In the genomic region with DNA sequence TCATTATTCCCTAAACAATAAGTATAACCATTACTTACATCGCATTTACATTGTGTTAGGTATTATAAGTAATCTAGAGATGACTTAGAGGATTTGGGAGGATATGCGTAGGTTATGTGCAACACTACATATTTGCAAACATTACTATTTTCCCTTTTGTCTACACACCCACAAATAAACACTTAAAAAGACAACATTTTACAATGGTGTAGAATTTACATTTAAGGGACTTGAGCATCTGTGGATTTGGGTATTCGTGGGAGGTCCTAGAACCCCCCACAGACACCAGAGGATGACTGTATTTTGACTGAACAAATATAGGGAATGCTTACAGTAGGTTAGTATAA, we compare ENCODE assay signal across 29 cellular contexts.
DNase-seq lines count a peak whose midpoint lies in the region; ATAC-seq, FAIRE-seq and TF ChIP-seq lines count a peak whose summit lies in the region.
"Had no signal": no experiment of that assay in that cellular context is flagged by ENCODE, and none has a peak within 500 bp of the region (broad histone marks: within the 10 kb centered on the region; RNA-seq: fewer than 3 reads in every experiment).

No MANE protein-coding gene starts in this region.

- TF ChIP-seq RAD21 in A549 (conservative IDR thresholded peaks at IDR 0.05 in 1 of 2, IDR thresholded peaks at IDR 0.05 in 1 of 2): no peak

- TF ChIP-seq CTCF in A549 (IDR thresholded peaks at IDR 0.05) (no peak), endodermal cell (conservative IDR thresholded peaks at IDR 0.05) (no peak)

- CTCF ChIA-PET in A549 (lab: Yijun Ruan, JAX): interaction anchor here (1.3 to 4.4 kb wide), 4 partner anchors 12 to 601 kb away, joined by 3 to 31 read pairs (median 8); no protein-coding TSS in a partner anchor

- H3K36me3 ChIP-seq in SJSA1 (no peaks in the 10 kb centered on the region), endodermal cell (ENCODE audit: control insufficient read depth, insufficient read depth, low read length) (no peaks in the 10 kb centered on the region)
- H3K36me3 ChIP-seq: BE2C; BLaER1; BLaER1 treated with 17β-estradiol and CSF1 and Interleukin-3, amounts not matched to agents 10 nM and 100 nM had no signal

- H3K4me2 ChIP-seq in A549: peak overlapping the region; percentile 51; the same call in 1 of the 3 replicates
- H3K4me2 ChIP-seq: BLaER1; BLaER1 treated with 17β-estradiol and CSF1 and Interleukin-3, amounts not matched to agents 10 nM and 100 nM had no signal

- TF ChIP-seq POLR2A in A549 (IDR thresholded peaks at IDR 0.05; ENCODE audit: low read length): no peak

- POLR2A ChIA-PET in A549 (lab: Yijun Ruan, JAX): interaction anchor here (0.5 kb wide), 1 partner anchor 179 kb away, joined by 3 read pairs; no protein-coding TSS in a partner anchor

- no peaks in the 10 kb centered on the region for H3K27me3 Mint-ChIP-seq in endodermal cell (ENCODE audit: insufficient read depth)
- H3K27me3 Mint-ChIP-seq: CD4-positive, CD25-positive, alpha-beta regulatory T cell had no signal

- H3K9ac ChIP-seq in endodermal cell (ENCODE audit: extremely low read depth, low read length, poor library complexity, severe bottlenecking): no peak overlapping the region
- H3K9ac ChIP-seq: BLaER1; BLaER1 treated with 17β-estradiol and CSF1 and Interleukin-3, amounts not matched to agents 10 nM and 100 nM had no signal

- H3K4me1 ChIP-seq in A549 (no peaks in the 10 kb centered on the region), SJSA1 (replicated peaks) (peaks cover 27% of the 10 kb centered on the region), endodermal cell (ENCODE audit: control insufficient read depth, insufficient read depth, low read length) (no peaks in the 10 kb centered on the region)
- H3K4me1 ChIP-seq: BE2C, BLaER1 had no signal

- ATAC-seq in A549: no peak
- ATAC-seq: CD8-positive, alpha-beta T cell had no signal

- DNase-seq in A549 (ENCODE audit: low read depth in 1 of 2, low spot score in 1 of 2) (no peak), SJSA1 (ENCODE audit: low read depth in 1 of 2, low spot score in 2 of 2) (peak; percentile 65 to 93), endodermal cell (no peak), putamen (ENCODE audit: low spot score) (no peak), NCI-H2171 treated with DMSO at 0.1 percent for 48 hours (lab: John Stamatoyannopoulos, UW) (no peak), GM19240 (ENCODE audit: insufficient read length, low spot score) (no peak)
- DNase-seq: 8988T; AML-193; BE2C; C1 segment of cervical spinal cord; Caco-2; Calu3; CD4-positive, alpha-beta memory T cell; CD4-positive, alpha-beta T cell; CD4-positive, CD25-positive, alpha-beta regulatory T cell; CD8-positive, alpha-beta memory T cell; CD8-positive, alpha-beta T cell; COR-L47; DMS 273 treated with DMSO at 0.1 percent for 48 hours; DMS153; DMS79; DND-41 had no signal

- no peak for TF ChIP-seq EP300 in A549 (IDR thresholded peaks at IDR 0.05)

- no peak overlapping the region for H3K4me3 ChIP-seq in A549
- H3K4me3 ChIP-seq in SJSA1: no peak overlapping the region
- H3K4me3 ChIP-seq in endodermal cell (ENCODE audit: low read length): peak overlapping the region; percentile 40
- H3K4me3 ChIP-seq: BLaER1; BLaER1 treated with 17β-estradiol and CSF1 and Interleukin-3, amounts not matched to agents 10 nM and 100 nM had no signal

- H3K27ac Mint-ChIP-seq in endodermal cell: no peak overlapping the region
- H3K27ac Mint-ChIP-seq: B cell; CD14-positive monocyte; CD4-positive, alpha-beta memory T cell; CD4-positive, alpha-beta T cell; CD4-positive, CD25-positive, alpha-beta regulatory T cell; CD8-positive, alpha-beta memory T cell; CD8-positive, alpha-beta T cell had no signal

- H3K4me3 Mint-ChIP-seq in endodermal cell: no peak overlapping the region
- H3K4me3 Mint-ChIP-seq: B cell; CD4-positive, alpha-beta memory T cell; CD4-positive, alpha-beta T cell; CD4-positive, CD25-positive, alpha-beta regulatory T cell; CD8-positive, alpha-beta memory T cell; CD8-positive, alpha-beta T cell had no signal

- no peaks in the 10 kb centered on the region for H3K4me1 Mint-ChIP-seq in endodermal cell
- H3K4me1 Mint-ChIP-seq: B cell; CD14-positive monocyte; CD4-positive, alpha-beta memory T cell; CD4-positive, CD25-positive, alpha-beta regulatory T cell; CD8-positive, alpha-beta memory T cell had no signal

- peaks cover 26% of the 10 kb centered on the region for H3K9me3 Mint-ChIP-seq in endodermal cell
- H3K9me3 Mint-ChIP-seq: CD4-positive, alpha-beta memory T cell; CD4-positive, alpha-beta T cell; CD8-positive, alpha-beta memory T cell; CD8-positive, alpha-beta T cell had no signal

- FAIRE-seq in A549 (lab: Jason Lieb, UNC): no peak
- FAIRE-seq: D721Med had no signal

- no peaks in the 10 kb centered on the region for H3K27me3 ChIP-seq in SJSA1 (replicated peaks)
- no peaks in the 10 kb centered on the region for H3K27me3 ChIP-seq in endodermal cell (ENCODE audit: control insufficient read depth, insufficient read depth, low read length, poor library complexity, severe bottlenecking)
- H3K27me3 ChIP-seq: BE2C; BLaER1; BLaER1 treated with 17β-estradiol and CSF1 and Interleukin-3, amounts not matched to agents 10 nM and 100 nM had no signal

- peaks cover 12% of the 10 kb centered on the region for H3K36me3 Mint-ChIP-seq in endodermal cell (ENCODE audit: low read depth)
- H3K36me3 Mint-ChIP-seq: CD14-positive monocyte; CD4-positive, alpha-beta memory T cell; CD4-positive, CD25-positive, alpha-beta regulatory T cell; CD8-positive, alpha-beta T cell had no signal

- 49% methylated on average over 3 of the region's 3 CpGs for WGBS in A549 (ENCODE audit: missing lambda C conversion rate)
- WGBS in endodermal cell (ENCODE audit: insufficient coverage in 1 of 2, insufficient read length in 1 of 2), 2 experiments: 85% methylated on average over 1 of the region's 3 CpGs; no CpG with 5 or more reads in 1 of the 2 experiments

- no peaks in the 10 kb centered on the region for H3K9me3 ChIP-seq in A549
- no peaks in the 10 kb centered on the region for H3K9me3 ChIP-seq in SJSA1 (replicated peaks)
- H3K9me3 ChIP-seq in endodermal cell (ENCODE audit: control insufficient read depth, low read length): peaks cover 20% of the 10 kb centered on the region
- H3K9me3 ChIP-seq: BE2C had no signal

- H3K27ac ChIP-seq in A549: no peak overlapping the region
- H3K27ac ChIP-seq in SJSA1: peak overlapping the region; percentile 63
- no peak overlapping the region for H3K27ac ChIP-seq in endodermal cell (ENCODE audit: low read depth, low read length)
- H3K27ac ChIP-seq: 22Rv1; BLaER1; BLaER1 treated with 17β-estradiol and CSF1 and Interleukin-3, amounts not matched to agents 10 nM and 100 nM; C4-2B had no signal

TF ChIP-seq in A549, 52 proteins besides CTCF, POLR2A, EP300 and RAD21:
- no peak for TF ChIP-seq HOXA7 (CRISPR knock-in tag; IDR thresholded peaks at IDR 0.05)
- no peak for TF ChIP-seq FOSB (CRISPR knock-in tag; IDR thresholded peaks at IDR 0.05)
- no peak for TF ChIP-seq CHD2 (IDR thresholded peaks at IDR 0.05; ENCODE audit: low read length, partially characterized antibody)
- no peak for TF ChIP-seq BCL3 (IDR thresholded peaks at IDR 0.05)
- TF ChIP-seq RCOR1 (IDR thresholded peaks at IDR 0.05; ENCODE audit: low read depth, low read length): no peak
- no peak for TF ChIP-seq SMC3 (IDR thresholded peaks at IDR 0.05)
- TF ChIP-seq GATA3 (IDR thresholded peaks at IDR 0.05; ENCODE audit: borderline replicate concordance): no peak
- no peak for TF ChIP-seq ESRRA (IDR thresholded peaks at IDR 0.05; ENCODE audit: borderline replicate concordance, low read length)

Comparison
In these comparisons a context has a peak if more than half of its experiments do, and no peak if none do; other contexts are left out.
1. DNase-seq: peak in SJSA1 (2 of 2); none in A549 (0 of 2), endodermal cell (single experiment), putamen (single experiment), NCI-H2171 treated with DMSO at 0.1 percent for 48 hours (single experiment) and GM19240 (single experiment).